ENCODE assay signal across 14 cellular contexts in the genomic region with DNA sequence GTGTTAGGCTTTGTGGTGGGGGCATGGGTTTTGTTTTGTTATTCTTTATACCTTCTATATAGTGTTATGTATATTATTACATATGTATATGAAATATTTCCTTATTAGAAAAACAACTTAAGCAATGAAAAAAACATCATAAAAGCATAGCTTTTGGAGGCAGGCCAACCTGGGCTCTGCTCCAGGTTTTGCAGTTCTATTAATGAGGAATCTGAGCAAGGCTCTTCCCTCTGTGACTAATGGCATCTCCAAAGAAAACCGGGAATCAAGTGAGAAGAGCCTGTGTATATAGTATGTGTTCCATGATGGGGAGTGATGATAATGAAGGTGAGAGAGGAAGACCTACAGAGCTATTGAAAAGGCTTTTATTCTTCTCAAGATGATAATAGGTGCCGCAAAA.
DNase-seq lines count a peak whose midpoint lies in the region; TF ChIP-seq lines count a peak whose summit lies in the region.
"Had no signal": no experiment of that assay in that cellular context is flagged by ENCODE, and none has a peak within 500 bp of the region (broad histone marks: within the 10 kb centered on the region; RNA-seq: fewer than 3 reads in every experiment).

No MANE protein-coding gene starts in this region.

- in situ Hi-C loops in brain microvascular endothelial cell (cut with HindIII; ENCODE audit: low pct_ligation_motif_present, low sequenced_read_pairs): loop anchor here (25.0 kb wide), 1 partner anchor 287 kb away; no protein-coding TSS in a partner anchor

- DNase-seq in AG20443 (ENCODE audit: low spot score): peak; percentile 54
- peak; percentile 83 for DNase-seq in LHCN-M2 (ENCODE audit: low read depth)
- peak; percentile 74 for DNase-seq in brain microvascular endothelial cell
- peak; percentile 42 for DNase-seq in left kidney (ENCODE audit: low read depth, low spot score)
- DNase-seq in stimulated activated CD4-positive, alpha-beta T cell treated with anti-CD3 and anti-CD28 coated beads, Interleukin-1b, Interleukin-23, amount 100 ng/mL, for 48 hours: no peak
- DNase-seq in stimulated activated CD4-positive, alpha-beta T cell treated with anti-CD3 and anti-CD28 coated beads, Interleukin-4, amount 100 ng/mL, for 24 hours: no peak
- DNase-seq in pons (ENCODE audit: low spot score): no peak
- DNase-seq in SHP77 treated with DMSO at 0.1 percent for 48 hours (lab: John Stamatoyannopoulos, UW): no peak
- DNase-seq: activated CD4-positive, CD25-positive, alpha-beta regulatory T cell treated with anti-CD3 and anti-CD28 coated beads, Interleukin-2, amount 50 U/mL, for 72 hours; CD4-positive, alpha-beta T cell; islet precursor cell; NCI-H2081; trophoblast cell had no signal

- no peaks in the 10 kb centered on the region for H3K27me3 ChIP-seq in brain microvascular endothelial cell (replicated peaks)

- TF ChIP-seq CTCF in brain microvascular endothelial cell (IDR thresholded peaks at IDR 0.05; ENCODE audit: low read depth, low read length, missing control alignments): no peak

- no peaks in the 10 kb centered on the region for H3K36me3 ChIP-seq in brain microvascular endothelial cell (replicated peaks)

- H3K4me3 ChIP-seq in brain microvascular endothelial cell (ENCODE audit: low read depth, low read length): no peak overlapping the region
- H3K4me3 ChIP-seq: GM12878 had no signal

- H3K27ac ChIP-seq in brain microvascular endothelial cell: no peak overlapping the region

Comparison
In these comparisons a context has a peak if more than half of its experiments do, and no peak if none do; other contexts are left out.
1. DNase-seq: peak in AG20443 (single experiment), LHCN-M2 (single experiment), brain microvascular endothelial cell (single experiment) and left kidney (single experiment); none in stimulated activated CD4-positive, alpha-beta T cell treated with anti-CD3 and anti-CD28 coated beads, Interleukin-1b, Interleukin-23, amount 100 ng/mL, for 48 hours (single experiment), stimulated activated CD4-positive, alpha-beta T cell treated with anti-CD3 and anti-CD28 coated beads, Interleukin-4, amount 100 ng/mL, for 24 hours (single experiment), pons (single experiment) and SHP77 treated with DMSO at 0.1 percent for 48 hours (single experiment).